In the genomic region with DNA sequence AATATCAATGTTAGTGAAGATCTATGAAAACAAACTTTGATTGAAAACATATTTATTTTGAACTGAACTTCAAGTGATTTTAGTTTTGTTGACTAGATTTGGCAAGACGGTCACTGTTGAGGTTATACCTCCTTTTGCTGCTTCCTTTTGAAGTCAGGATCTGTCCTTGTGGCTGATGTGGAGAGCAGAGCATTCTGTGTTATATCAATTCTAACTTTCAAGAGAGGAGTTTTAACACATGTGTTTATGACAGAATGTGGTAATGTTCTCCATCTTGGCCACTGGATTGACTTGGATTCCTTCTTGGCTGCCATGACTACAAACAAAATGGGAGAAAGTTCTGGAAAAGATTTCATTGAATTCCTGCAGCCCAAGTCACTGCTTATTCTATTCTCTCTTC, we compare ENCODE assay signal across 2 cellular contexts.
TF ChIP-seq lines count a peak whose summit lies in the region.

No MANE protein-coding gene starts in this region.

TF ChIP-seq in SK-N-SH treated with all-trans-retinoic acid at 6 μM for 48 hours, 23 proteins besides CTCF, POLR2A, EP300 and RAD21 (continued from another document):
- TF ChIP-seq PPARA (CRISPR knock-in tag; IDR thresholded peaks at IDR 0.05; ENCODE audit: borderline replicate concordance): no peak
- no peak for TF ChIP-seq ESRRG (CRISPR knock-in tag; IDR thresholded peaks at IDR 0.05)
- no peak for TF ChIP-seq ZFP3 (CRISPR knock-in tag; IDR thresholded peaks at IDR 0.05)
- TF ChIP-seq ZFP30 (CRISPR knock-in tag; IDR thresholded peaks at IDR 0.05): no peak
- TF ChIP-seq CSDC2 (CRISPR knock-in tag; IDR thresholded peaks at IDR 0.05): no peak
- TF ChIP-seq ZC3H10 (CRISPR knock-in tag; IDR thresholded peaks at IDR 0.05): no peak

TF ChIP-seq in SK-N-SH, 30 proteins besides CTCF, POLR2A, EP300 and RAD21 (continued from another document):
- TF ChIP-seq, protein P1, sequence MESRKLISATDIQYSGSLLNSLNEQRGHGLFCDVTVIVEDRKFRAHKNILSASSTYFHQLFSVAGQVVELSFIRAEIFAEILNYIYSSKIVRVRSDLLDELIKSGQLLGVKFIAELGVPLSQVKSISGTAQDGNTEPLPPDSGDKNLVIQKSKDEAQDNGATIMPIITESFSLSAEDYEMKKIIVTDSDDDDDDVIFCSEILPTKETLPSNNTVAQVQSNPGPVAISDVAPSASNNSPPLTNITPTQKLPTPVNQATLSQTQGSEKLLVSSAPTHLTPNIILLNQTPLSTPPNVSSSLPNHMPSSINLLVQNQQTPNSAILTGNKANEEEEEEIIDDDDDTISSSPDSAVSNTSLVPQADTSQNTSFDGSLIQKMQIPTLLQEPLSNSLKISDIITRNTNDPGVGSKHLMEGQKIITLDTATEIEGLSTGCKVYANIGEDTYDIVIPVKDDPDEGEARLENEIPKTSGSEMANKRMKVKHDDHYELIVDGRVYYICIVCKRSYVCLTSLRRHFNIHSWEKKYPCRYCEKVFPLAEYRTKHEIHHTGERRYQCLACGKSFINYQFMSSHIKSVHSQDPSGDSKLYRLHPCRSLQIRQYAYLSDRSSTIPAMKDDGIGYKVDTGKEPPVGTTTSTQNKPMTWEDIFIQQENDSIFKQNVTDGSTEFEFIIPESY (IDR thresholded peaks at IDR 0.05; ENCODE audit: borderline replicate concordance, low read depth): no peak
- TF ChIP-seq NFIC (IDR thresholded peaks at IDR 0.05; ENCODE audit: borderline replicate concordance) (no peak), TAF1 (IDR thresholded peaks at IDR 0.05; ENCODE audit: borderline replicate concordance, low read depth, low read length) (no peak), ELF1 (IDR thresholded peaks at IDR 0.05) (no peak), SIN3A (IDR thresholded peaks at IDR 0.05; ENCODE audit: borderline replicate concordance, low read depth, low read length) (no peak), RXRA (IDR thresholded peaks at IDR 0.05; ENCODE audit: borderline replicate concordance, low read depth) (no peak), GABPA (IDR thresholded peaks at IDR 0.05; ENCODE audit: low read depth) (no peak), RFX5 (IDR thresholded peaks at IDR 0.05; ENCODE audit: low read length) (no peak), POLR2AphosphoS5 (IDR thresholded peaks at IDR 0.05; ENCODE audit: low read depth, low read length) (no peak), JUND (IDR thresholded peaks at IDR 0.05) (no peak), YY1 (IDR thresholded peaks at IDR 0.05; ENCODE audit: low read depth) (no peak), MXI1 (IDR thresholded peaks at IDR 0.05; ENCODE audit: low read depth, low read length) (no peak), SMC3 (IDR thresholded peaks at IDR 0.05; ENCODE audit: low read depth, low read length) (no peak)
- TF ChIP-seq, protein P2, sequence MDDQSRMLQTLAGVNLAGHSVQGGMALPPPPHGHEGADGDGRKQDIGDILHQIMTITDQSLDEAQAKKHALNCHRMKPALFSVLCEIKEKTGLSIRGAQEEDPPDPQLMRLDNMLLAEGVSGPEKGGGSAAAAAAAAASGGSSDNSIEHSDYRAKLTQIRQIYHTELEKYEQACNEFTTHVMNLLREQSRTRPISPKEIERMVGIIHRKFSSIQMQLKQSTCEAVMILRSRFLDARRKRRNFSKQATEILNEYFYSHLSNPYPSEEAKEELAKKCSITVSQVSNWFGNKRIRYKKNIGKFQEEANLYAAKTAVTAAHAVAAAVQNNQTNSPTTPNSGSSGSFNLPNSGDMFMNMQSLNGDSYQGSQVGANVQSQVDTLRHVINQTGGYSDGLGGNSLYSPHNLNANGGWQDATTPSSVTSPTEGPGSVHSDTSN (IDR thresholded peaks at IDR 0.05): no peak
- TF ChIP-seq, protein P3, sequence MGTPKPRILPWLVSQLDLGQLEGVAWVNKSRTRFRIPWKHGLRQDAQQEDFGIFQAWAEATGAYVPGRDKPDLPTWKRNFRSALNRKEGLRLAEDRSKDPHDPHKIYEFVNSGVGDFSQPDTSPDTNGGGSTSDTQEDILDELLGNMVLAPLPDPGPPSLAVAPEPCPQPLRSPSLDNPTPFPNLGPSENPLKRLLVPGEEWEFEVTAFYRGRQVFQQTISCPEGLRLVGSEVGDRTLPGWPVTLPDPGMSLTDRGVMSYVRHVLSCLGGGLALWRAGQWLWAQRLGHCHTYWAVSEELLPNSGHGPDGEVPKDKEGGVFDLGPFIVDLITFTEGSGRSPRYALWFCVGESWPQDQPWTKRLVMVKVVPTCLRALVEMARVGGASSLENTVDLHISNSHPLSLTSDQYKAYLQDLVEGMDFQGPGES (IDR thresholded peaks at IDR 0.05; ENCODE audit: low read depth, low read length): no peak
- TF ChIP-seq, protein P4, sequence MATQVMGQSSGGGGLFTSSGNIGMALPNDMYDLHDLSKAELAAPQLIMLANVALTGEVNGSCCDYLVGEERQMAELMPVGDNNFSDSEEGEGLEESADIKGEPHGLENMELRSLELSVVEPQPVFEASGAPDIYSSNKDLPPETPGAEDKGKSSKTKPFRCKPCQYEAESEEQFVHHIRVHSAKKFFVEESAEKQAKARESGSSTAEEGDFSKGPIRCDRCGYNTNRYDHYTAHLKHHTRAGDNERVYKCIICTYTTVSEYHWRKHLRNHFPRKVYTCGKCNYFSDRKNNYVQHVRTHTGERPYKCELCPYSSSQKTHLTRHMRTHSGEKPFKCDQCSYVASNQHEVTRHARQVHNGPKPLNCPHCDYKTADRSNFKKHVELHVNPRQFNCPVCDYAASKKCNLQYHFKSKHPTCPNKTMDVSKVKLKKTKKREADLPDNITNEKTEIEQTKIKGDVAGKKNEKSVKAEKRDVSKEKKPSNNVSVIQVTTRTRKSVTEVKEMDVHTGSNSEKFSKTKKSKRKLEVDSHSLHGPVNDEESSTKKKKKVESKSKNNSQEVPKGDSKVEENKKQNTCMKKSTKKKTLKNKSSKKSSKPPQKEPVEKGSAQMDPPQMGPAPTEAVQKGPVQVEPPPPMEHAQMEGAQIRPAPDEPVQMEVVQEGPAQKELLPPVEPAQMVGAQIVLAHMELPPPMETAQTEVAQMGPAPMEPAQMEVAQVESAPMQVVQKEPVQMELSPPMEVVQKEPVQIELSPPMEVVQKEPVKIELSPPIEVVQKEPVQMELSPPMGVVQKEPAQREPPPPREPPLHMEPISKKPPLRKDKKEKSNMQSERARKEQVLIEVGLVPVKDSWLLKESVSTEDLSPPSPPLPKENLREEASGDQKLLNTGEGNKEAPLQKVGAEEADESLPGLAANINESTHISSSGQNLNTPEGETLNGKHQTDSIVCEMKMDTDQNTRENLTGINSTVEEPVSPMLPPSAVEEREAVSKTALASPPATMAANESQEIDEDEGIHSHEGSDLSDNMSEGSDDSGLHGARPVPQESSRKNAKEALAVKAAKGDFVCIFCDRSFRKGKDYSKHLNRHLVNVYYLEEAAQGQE (IDR thresholded peaks at IDR 0.05; ENCODE audit: low read depth, low read length): no peak
- TF ChIP-seq, protein P5, sequence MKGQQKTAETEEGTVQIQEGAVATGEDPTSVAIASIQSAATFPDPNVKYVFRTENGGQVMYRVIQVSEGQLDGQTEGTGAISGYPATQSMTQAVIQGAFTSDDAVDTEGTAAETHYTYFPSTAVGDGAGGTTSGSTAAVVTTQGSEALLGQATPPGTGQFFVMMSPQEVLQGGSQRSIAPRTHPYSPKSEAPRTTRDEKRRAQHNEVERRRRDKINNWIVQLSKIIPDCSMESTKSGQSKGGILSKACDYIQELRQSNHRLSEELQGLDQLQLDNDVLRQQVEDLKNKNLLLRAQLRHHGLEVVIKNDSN (IDR thresholded peaks at IDR 0.05; ENCODE audit: borderline replicate concordance, low read depth): no peak
